In genomic region chr5:181259974-181260719, GRCh38 we compare ENCODE assay signal across 1 cellular context.
TF ChIP-seq lines count a peak whose summit lies in the region.

No MANE protein-coding gene starts in this region.

TF ChIP-seq in GM12878, 131 proteins besides CTCF, POLR2A, EP300 and RAD21:
- TF ChIP-seq ETV6 (conservative IDR thresholded peaks at IDR 0.05 in 1 of 2, IDR thresholded peaks at IDR 0.05 in 1 of 2; ENCODE audit: borderline replicate concordance in 1 of 2, low read depth in 1 of 2) (no peak), IRF3 (IDR thresholded peaks at IDR 0.05) (no peak), NFXL1 (IDR thresholded peaks at IDR 0.05; ENCODE audit: borderline replicate concordance) (no peak), KAT2A (conservative IDR thresholded peaks at IDR 0.05; ENCODE audit: control insufficient read depth, low read depth, low read length) (no peak), CREB1 (IDR thresholded peaks at IDR 0.05; ENCODE audit: low read depth) (no peak)
